In genomic region chrX:151396042-151396826, GRCh38 we compare ENCODE assay signal across 8 cellular contexts. TPM values are rescaled to one million over a fixed set of nuclear protein-coding genes. Genes with fewer than 3 reads are reported as not detected.
A peak's percentile ranks its signal among the peaks of the same experiment; 100 is the strongest.
DNase-seq lines count a peak whose midpoint lies in the region; ATAC-seq, FAIRE-seq and TF ChIP-seq lines count a peak whose summit lies in the region.

No MANE protein-coding gene starts in this region.

- H2AK5ac ChIP-seq in mesenchymal stem cell (ENCODE audit: low read length, severe bottlenecking): no peak overlapping the region

- 32% methylated on average over 13 of the region's 20 CpGs for WGBS in mesenchymal stem cell
- 12 to 56% (median 20%) methylated on average over 11 to 20 of the region's 20 CpGs for WGBS in stomach, 5 donors

- no peak overlapping the region for H2BK15ac ChIP-seq in mesenchymal stem cell (ENCODE audit: low read depth, poor library complexity, severe bottlenecking)

- peak overlapping the region; percentile 57 for H2BK5ac ChIP-seq in mesenchymal stem cell (ENCODE audit: low read depth, low read length, poor library complexity, severe bottlenecking)

- H3K79me1 ChIP-seq in mesenchymal stem cell (replicated peaks; ENCODE audit: low read length, poor library complexity, severe bottlenecking): no peaks in the 10 kb centered on the region

- H3K9me3 ChIP-seq in mesenchymal stem cell (ENCODE audit: control insufficient read depth, low read length) (no peaks in the 10 kb centered on the region), stomach (no peaks in the 10 kb centered on the region)

- H2BK120ac ChIP-seq in mesenchymal stem cell (ENCODE audit: low read depth, low read length): peak overlapping the region; percentile 49

- no peak for TF ChIP-seq EP300 in stomach (IDR thresholded peaks at IDR 0.05)

- peak overlapping the region; percentile 75 to 90 for H3K4me3 ChIP-seq in mesenchymal stem cell (ENCODE audit: insufficient read depth in 1 of 2, low read depth in 1 of 2, low read length in 2 of 2)
- H3K4me3 ChIP-seq in stomach: peak overlapping the region; percentile 63 to 73 (median 72)

- no peaks in the 10 kb centered on the region for H3K27me3 ChIP-seq in mesenchymal stem cell (ENCODE audit: control insufficient read depth in 1 of 2, insufficient read depth in 1 of 2, low read length in 2 of 2)
- no peaks in the 10 kb centered on the region for H3K27me3 ChIP-seq in stomach

- H3K18ac ChIP-seq in mesenchymal stem cell (ENCODE audit: low read depth in 1 of 2, low read length in 2 of 2): peak overlapping the region; percentile 75 to 85

- no peak overlapping the region for H3K23ac ChIP-seq in mesenchymal stem cell (ENCODE audit: low read length in 2 of 2)

- TF ChIP-seq POLR2A in GM12892 (IDR thresholded peaks at IDR 0.05; ENCODE audit: low read depth, low read length): no peak; the same call in 1 of the 2 replicates
- TF ChIP-seq POLR2A in stomach (IDR thresholded peaks at IDR 0.05): no peak

- H4K91ac ChIP-seq in mesenchymal stem cell (ENCODE audit: low read length): peak overlapping the region; percentile 50

- H4K8ac ChIP-seq in mesenchymal stem cell (ENCODE audit: low read length): peak overlapping the region; percentile 85

- peak; percentile 21 for ATAC-seq in HG02571 (IDR thresholded peaks at IDR 0.05; ENCODE audit: unreplicated experiment)

- FAIRE-seq in GM12892 (lab: Jason Lieb, UNC): peak; percentile 40

- H3K14ac ChIP-seq in mesenchymal stem cell (ENCODE audit: low read length in 2 of 2): no peak overlapping the region

- TF ChIP-seq CTCF in stomach (IDR thresholded peaks at IDR 0.05): no peak

- H3K4me1 ChIP-seq in mesenchymal stem cell (ENCODE audit: control insufficient read depth, insufficient read depth, low read depth, low read length) (no peaks in the 10 kb centered on the region), stomach (peaks cover 0 to 39% (median 21%) of the 10 kb centered on the region in 4 donors)

- H3K27ac ChIP-seq in mesenchymal stem cell (ENCODE audit: low read length, poor library complexity, severe bottlenecking) (peak overlapping the region; percentile 94), stomach (peak overlapping the region; percentile 88 to 96 (median 94))

- peak overlapping the region; percentile 98 for H3K9ac ChIP-seq in mesenchymal stem cell (ENCODE audit: low read length)

- H3K36me3 ChIP-seq in mesenchymal stem cell (ENCODE audit: control insufficient read depth in 1 of 2, insufficient read depth in 2 of 2, low read depth in 1 of 2, low read length in 2 of 2): no peaks in the 10 kb centered on the region
- no peaks in the 10 kb centered on the region for H3K36me3 ChIP-seq in stomach

- peak overlapping the region; percentile 64 to 82 for H3K4ac ChIP-seq in mesenchymal stem cell (ENCODE audit: low read depth in 1 of 2, low read length in 2 of 2)

- DNase-seq in GM12892 (ENCODE audit: insufficient read length) (no peak), NCI-H128 (lab: John Stamatoyannopoulos, UW; ENCODE audit: unreplicated experiment) (peak; percentile 66), mesenchymal stem cell (peak; percentile 80), stomach (no peak), mesenteric fat pad (ENCODE audit: low spot score) (no peak)
- peak; percentile 24 to 29 for DNase-seq in activated CD4-positive, alpha-beta T cell treated with anti-CD3 and anti-CD28 coated beads for 4 hours
- peak; percentile 10 for DNase-seq in effector CD4-positive, alpha-beta T cell

- H2BK12ac ChIP-seq in mesenchymal stem cell (ENCODE audit: low read length in 2 of 2): no peak overlapping the region

- intact Hi-C loops in stomach (cut with DNase I; ENCODE audit: low total_unique reads): no loop called here

- peak overlapping the region; percentile 53 for H3K4me2 ChIP-seq in mesenchymal stem cell (ENCODE audit: low read length, poor library complexity, severe bottlenecking)

- H2AFZ ChIP-seq in mesenchymal stem cell (ENCODE audit: low read depth, low read length): no peak overlapping the region

RNA-seq across cellular contexts. Expression of gene VMA21, which starts 0.8 kb away (rescaled TPM):
- 29.8 TPM for polyA plus RNA-seq in GM12892 (2012; ENCODE audit: missing spikeins)
- 18.6 TPM for polyA plus RNA-seq in mesenchymal stem cell (2013, experiment 1 of 2)
- 19.4 TPM for polyA plus RNA-seq in mesenchymal stem cell (2013, experiment 2 of 2)
- 10 to 100 TPM in 3 of 5 donors, under 1 TPM in 2; 0.29 to 35.8 (median 12.1) TPM for total RNA-seq in stomach
- 1 to 10 TPM; 5.6 to 6.8 (median 6.1) TPM for polyA plus RNA-seq in stomach
- total RNA-seq in mesenteric fat pad: 30.7 TPM

Comparison
In these comparisons a context has a peak if more than half of its experiments do, and no peak if none do; other contexts are left out.
1. DNase-seq: peak in NCI-H128 (single experiment), activated CD4-positive, alpha-beta T cell treated with anti-CD3 and anti-CD28 coated beads for 4 hours (2 of 2), effector CD4-positive, alpha-beta T cell (single experiment) and mesenchymal stem cell (single experiment); none in GM12892 (single experiment), stomach (single experiment) and mesenteric fat pad (single experiment).